3 cellular contexts compared by ENCODE assay signal in the genomic region with DNA sequence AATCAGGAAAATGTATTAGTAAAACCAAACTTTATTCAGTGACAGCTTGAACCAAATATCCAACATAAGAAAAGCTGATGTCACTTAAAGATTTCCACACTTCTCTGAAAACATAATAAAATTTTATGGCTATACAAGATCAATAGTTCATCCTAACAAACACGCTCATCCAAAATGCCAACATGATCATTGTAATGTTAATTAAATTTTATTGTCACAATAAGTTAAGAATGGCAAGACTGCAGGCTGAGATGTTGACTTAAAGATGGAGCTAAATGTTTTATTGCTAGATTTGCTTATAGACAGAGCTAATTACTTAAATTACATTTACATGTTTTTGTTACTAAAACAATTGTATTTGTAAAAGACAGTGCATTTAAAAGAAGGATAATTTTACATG.
"Had no signal": no experiment of that assay in that cellular context is flagged by ENCODE, and none has a peak within 500 bp of the region (broad histone marks: within the 10 kb centered on the region; RNA-seq: fewer than 3 reads in every experiment).

No MANE protein-coding gene starts in this region.

- H3K4me3 ChIP-seq: GM12878 had no signal

- DNase-seq: GDM1, GF-D8 had no signal

- ATAC-seq: GM12878 had no signal
